Comparison of ENCODE assay signal across 2 cellular contexts in genomic region chr15:78880828-78881227, GRCh38.
TF ChIP-seq lines count a peak whose summit lies in the region.

No MANE protein-coding gene starts in this region.

TF ChIP-seq in SK-N-SH, 30 proteins besides CTCF, POLR2A, EP300 and RAD21:
- TF ChIP-seq SMC3 (IDR thresholded peaks at IDR 0.05; ENCODE audit: low read depth, low read length) (no peak), ELF1 (IDR thresholded peaks at IDR 0.05) (no peak), MXI1 (IDR thresholded peaks at IDR 0.05; ENCODE audit: low read depth, low read length) (no peak), FOXM1 (IDR thresholded peaks at IDR 0.05; ENCODE audit: low read depth) (no peak), SIN3A (IDR thresholded peaks at IDR 0.05; ENCODE audit: borderline replicate concordance, low read depth, low read length) (no peak)
- TF ChIP-seq, protein P1, sequence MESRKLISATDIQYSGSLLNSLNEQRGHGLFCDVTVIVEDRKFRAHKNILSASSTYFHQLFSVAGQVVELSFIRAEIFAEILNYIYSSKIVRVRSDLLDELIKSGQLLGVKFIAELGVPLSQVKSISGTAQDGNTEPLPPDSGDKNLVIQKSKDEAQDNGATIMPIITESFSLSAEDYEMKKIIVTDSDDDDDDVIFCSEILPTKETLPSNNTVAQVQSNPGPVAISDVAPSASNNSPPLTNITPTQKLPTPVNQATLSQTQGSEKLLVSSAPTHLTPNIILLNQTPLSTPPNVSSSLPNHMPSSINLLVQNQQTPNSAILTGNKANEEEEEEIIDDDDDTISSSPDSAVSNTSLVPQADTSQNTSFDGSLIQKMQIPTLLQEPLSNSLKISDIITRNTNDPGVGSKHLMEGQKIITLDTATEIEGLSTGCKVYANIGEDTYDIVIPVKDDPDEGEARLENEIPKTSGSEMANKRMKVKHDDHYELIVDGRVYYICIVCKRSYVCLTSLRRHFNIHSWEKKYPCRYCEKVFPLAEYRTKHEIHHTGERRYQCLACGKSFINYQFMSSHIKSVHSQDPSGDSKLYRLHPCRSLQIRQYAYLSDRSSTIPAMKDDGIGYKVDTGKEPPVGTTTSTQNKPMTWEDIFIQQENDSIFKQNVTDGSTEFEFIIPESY (IDR thresholded peaks at IDR 0.05; ENCODE audit: borderline replicate concordance, low read depth), result no peak

TF ChIP-seq in SK-N-SH treated with all-trans-retinoic acid at 6 μM for 48 hours, 23 proteins besides CTCF, POLR2A, EP300 and RAD21:
- TF ChIP-seq ZNF565 (CRISPR knock-in tag; conservative IDR thresholded peaks at IDR 0.05; ENCODE audit: low read depth) (no peak), BACH2 (CRISPR knock-in tag; IDR thresholded peaks at IDR 0.05; ENCODE audit: borderline replicate concordance) (no peak), PPARA (CRISPR knock-in tag; IDR thresholded peaks at IDR 0.05; ENCODE audit: borderline replicate concordance) (no peak), TSHZ2 (CRISPR knock-in tag; IDR thresholded peaks at IDR 0.05) (no peak), ZFP3 (CRISPR knock-in tag; IDR thresholded peaks at IDR 0.05) (no peak), ZNF70 (CRISPR knock-in tag; IDR thresholded peaks at IDR 0.05) (no peak), CSRNP3 (CRISPR knock-in tag; IDR thresholded peaks at IDR 0.05) (no peak), ZC3H10 (CRISPR knock-in tag; IDR thresholded peaks at IDR 0.05) (no peak), PATZ1 (CRISPR knock-in tag; IDR thresholded peaks at IDR 0.05; ENCODE audit: borderline replicate concordance) (no peak), ISL1 (CRISPR knock-in tag; IDR thresholded peaks at IDR 0.05) (no peak), GLIS3 (CRISPR knock-in tag; IDR thresholded peaks at IDR 0.05) (no peak), ZFP30 (CRISPR knock-in tag; IDR thresholded peaks at IDR 0.05) (no peak), ESRRG (CRISPR knock-in tag; IDR thresholded peaks at IDR 0.05) (no peak), SNAI2 (CRISPR knock-in tag; IDR thresholded peaks at IDR 0.05) (no peak), RARB (CRISPR knock-in tag; IDR thresholded peaks at IDR 0.05) (no peak), TOX (CRISPR knock-in tag; IDR thresholded peaks at IDR 0.05; ENCODE audit: borderline replicate concordance) (no peak)
- TF ChIP-seq, protein P2, sequence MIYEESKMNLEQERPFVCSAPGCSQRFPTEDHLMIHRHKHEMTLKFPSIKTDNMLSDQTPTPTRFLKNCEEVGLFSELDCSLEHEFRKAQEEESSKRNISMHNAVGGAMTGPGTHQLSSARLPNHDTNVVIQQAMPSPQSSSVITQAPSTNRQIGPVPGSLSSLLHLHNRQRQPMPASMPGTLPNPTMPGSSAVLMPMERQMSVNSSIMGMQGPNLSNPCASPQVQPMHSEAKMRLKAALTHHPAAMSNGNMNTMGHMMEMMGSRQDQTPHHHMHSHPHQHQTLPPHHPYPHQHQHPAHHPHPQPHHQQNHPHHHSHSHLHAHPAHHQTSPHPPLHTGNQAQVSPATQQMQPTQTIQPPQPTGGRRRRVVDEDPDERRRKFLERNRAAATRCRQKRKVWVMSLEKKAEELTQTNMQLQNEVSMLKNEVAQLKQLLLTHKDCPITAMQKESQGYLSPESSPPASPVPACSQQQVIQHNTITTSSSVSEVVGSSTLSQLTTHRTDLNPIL (CRISPR knock-in tag; IDR thresholded peaks at IDR 0.05; ENCODE audit: low read depth), result no peak
- TF ChIP-seq, protein P3, sequence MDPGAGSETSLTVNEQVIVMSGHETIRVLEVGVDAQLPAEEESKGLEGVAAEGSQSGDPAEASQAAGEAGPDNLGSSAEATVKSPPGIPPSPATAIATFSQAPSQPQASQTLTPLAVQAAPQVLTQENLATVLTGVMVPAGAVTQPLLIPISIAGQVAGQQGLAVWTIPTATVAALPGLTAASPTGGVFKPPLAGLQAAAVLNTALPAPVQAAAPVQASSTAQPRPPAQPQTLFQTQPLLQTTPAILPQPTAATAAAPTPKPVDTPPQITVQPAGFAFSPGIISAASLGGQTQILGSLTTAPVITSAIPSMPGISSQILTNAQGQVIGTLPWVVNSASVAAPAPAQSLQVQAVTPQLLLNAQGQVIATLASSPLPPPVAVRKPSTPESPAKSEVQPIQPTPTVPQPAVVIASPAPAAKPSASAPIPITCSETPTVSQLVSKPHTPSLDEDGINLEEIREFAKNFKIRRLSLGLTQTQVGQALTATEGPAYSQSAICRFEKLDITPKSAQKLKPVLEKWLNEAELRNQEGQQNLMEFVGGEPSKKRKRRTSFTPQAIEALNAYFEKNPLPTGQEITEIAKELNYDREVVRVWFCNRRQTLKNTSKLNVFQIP (CRISPR knock-in tag; IDR thresholded peaks at IDR 0.05; ENCODE audit: borderline replicate concordance, low read depth), result no peak
